1 cellular context compared by ENCODE assay signal in the genomic region with DNA sequence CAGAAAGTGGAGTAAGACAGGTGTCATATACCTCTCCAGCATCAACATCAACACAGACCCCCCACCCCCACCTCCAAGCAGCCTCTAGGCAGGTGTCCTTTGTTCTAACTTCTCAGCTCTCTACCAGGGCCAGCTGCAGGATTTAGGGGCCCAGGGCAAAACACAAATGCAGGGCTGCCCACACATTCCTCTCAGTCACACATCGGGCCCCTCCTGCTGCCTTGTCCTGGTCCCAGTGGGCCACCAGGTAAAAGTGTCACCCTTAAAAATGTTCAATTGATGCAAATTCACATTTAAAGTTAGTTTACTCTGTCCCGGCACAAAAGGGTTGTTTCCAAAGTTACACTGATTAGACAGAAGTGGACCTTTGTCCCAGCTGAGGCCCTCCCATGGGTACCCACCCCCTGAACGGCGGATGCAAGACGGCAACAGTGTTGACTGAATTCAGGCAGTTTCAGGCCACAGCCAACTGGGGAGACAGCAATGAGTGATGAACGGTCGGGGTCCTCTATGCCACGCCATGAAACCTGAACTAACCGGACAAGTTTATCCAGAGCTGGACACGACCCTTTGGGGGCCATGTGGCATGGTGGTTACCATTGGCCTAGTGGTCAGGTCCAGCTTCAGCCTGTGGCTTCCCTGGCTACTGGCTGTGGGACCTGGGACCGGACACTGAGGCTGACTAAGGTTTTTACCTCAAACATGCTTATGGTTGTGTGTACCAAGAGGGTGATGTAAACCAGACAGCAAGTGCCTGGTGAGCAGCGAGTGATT.
A peak's percentile ranks its signal among the peaks of the same experiment; 100 is the strongest.
TF ChIP-seq lines count a peak whose summit lies in the region.

No MANE protein-coding gene starts in this region.

TF ChIP-seq in HepG2, 621 proteins besides CTCF, POLR2A, EP300 and RAD21 (continued from another document and continues in another):
- TF ChIP-seq, protein P1, sequence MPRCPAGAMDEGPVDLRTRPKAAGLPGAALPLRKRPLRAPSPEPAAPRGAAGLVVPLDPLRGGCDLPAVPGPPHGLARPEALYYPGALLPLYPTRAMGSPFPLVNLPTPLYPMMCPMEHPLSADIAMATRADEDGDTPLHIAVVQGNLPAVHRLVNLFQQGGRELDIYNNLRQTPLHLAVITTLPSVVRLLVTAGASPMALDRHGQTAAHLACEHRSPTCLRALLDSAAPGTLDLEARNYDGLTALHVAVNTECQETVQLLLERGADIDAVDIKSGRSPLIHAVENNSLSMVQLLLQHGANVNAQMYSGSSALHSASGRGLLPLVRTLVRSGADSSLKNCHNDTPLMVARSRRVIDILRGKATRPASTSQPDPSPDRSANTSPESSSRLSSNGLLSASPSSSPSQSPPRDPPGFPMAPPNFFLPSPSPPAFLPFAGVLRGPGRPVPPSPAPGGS (CRISPR knock-in tag; IDR thresholded peaks at IDR 0.05) = peak; percentile 25; the same call in 1 of the 2 replicates
- TF ChIP-seq NCOA1 (CRISPR knock-in tag; IDR thresholded peaks at IDR 0.05) = peak; percentile 91
- TF ChIP-seq, protein P2, sequence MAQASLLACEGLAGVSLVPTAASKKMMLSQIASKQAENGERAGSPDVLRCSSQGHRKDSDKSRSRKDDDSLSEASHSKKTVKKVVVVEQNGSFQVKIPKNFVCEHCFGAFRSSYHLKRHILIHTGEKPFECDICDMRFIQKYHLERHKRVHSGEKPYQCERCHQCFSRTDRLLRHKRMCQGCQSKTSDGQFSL (CRISPR knock-in tag; IDR thresholded peaks at IDR 0.05) = 0 out of 2 replicates have a peak, but pooled peaks have one; percentile 51
- TF ChIP-seq ISX (CRISPR knock-in tag; conservative IDR thresholded peaks at IDR 0.05) = no peak
- TF ChIP-seq, protein P3, sequence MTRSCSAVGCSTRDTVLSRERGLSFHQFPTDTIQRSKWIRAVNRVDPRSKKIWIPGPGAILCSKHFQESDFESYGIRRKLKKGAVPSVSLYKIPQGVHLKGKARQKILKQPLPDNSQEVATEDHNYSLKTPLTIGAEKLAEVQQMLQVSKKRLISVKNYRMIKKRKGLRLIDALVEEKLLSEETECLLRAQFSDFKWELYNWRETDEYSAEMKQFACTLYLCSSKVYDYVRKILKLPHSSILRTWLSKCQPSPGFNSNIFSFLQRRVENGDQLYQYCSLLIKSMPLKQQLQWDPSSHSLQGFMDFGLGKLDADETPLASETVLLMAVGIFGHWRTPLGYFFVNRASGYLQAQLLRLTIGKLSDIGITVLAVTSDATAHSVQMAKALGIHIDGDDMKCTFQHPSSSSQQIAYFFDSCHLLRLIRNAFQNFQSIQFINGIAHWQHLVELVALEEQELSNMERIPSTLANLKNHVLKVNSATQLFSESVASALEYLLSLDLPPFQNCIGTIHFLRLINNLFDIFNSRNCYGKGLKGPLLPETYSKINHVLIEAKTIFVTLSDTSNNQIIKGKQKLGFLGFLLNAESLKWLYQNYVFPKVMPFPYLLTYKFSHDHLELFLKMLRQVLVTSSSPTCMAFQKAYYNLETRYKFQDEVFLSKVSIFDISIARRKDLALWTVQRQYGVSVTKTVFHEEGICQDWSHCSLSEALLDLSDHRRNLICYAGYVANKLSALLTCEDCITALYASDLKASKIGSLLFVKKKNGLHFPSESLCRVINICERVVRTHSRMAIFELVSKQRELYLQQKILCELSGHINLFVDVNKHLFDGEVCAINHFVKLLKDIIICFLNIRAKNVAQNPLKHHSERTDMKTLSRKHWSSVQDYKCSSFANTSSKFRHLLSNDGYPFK (CRISPR knock-in tag; IDR thresholded peaks at IDR 0.05; ENCODE audit: borderline replicate concordance) = no peak
- TF ChIP-seq NFKB2 (CRISPR knock-in tag; IDR thresholded peaks at IDR 0.05; ENCODE audit: borderline replicate concordance) = 0 out of 2 replicates have a peak, but pooled peaks have one; percentile 3
- TF ChIP-seq ZNF3 (CRISPR knock-in tag; IDR thresholded peaks at IDR 0.05) = peak; percentile 26; the same call in 1 of the 2 replicates
- TF ChIP-seq ZFP36L2 (CRISPR knock-in tag; IDR thresholded peaks at IDR 0.05) = no peak
- TF ChIP-seq, protein P4, sequence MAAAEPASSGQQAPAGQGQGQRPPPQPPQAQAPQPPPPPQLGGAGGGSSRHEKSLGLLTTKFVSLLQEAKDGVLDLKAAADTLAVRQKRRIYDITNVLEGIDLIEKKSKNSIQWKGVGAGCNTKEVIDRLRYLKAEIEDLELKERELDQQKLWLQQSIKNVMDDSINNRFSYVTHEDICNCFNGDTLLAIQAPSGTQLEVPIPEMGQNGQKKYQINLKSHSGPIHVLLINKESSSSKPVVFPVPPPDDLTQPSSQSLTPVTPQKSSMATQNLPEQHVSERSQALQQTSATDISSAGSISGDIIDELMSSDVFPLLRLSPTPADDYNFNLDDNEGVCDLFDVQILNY (CRISPR knock-in tag; conservative IDR thresholded peaks at IDR 0.05) = no peak
- TF ChIP-seq SALL1 (CRISPR knock-in tag; IDR thresholded peaks at IDR 0.05) = peak; percentile 78
- peak; percentile 20; the same call in 1 of the 2 replicates for TF ChIP-seq CBX5 (CRISPR knock-in tag; IDR thresholded peaks at IDR 0.05; ENCODE audit: borderline replicate concordance)
- TF ChIP-seq, protein P5, sequence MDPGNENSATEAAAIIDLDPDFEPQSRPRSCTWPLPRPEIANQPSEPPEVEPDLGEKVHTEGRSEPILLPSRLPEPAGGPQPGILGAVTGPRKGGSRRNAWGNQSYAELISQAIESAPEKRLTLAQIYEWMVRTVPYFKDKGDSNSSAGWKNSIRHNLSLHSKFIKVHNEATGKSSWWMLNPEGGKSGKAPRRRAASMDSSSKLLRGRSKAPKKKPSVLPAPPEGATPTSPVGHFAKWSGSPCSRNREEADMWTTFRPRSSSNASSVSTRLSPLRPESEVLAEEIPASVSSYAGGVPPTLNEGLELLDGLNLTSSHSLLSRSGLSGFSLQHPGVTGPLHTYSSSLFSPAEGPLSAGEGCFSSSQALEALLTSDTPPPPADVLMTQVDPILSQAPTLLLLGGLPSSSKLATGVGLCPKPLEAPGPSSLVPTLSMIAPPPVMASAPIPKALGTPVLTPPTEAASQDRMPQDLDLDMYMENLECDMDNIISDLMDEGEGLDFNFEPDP (CRISPR knock-in tag; conservative IDR thresholded peaks at IDR 0.05) = 0 out of 2 replicates have a peak, but pooled peaks have one; percentile 67
- TF ChIP-seq PHF20 (CRISPR knock-in tag; IDR thresholded peaks at IDR 0.05) = no peak
- peak; percentile 59 for TF ChIP-seq BCL6 (CRISPR knock-in tag; IDR thresholded peaks at IDR 0.05)
- TF ChIP-seq ERF (CRISPR knock-in tag; IDR thresholded peaks at IDR 0.05) = 0 out of 2 replicates have a peak, but pooled peaks have one; percentile 42
- TF ChIP-seq TOE1 (CRISPR knock-in tag; IDR thresholded peaks at IDR 0.05) = no peak
- TF ChIP-seq FOXP1 (IDR thresholded peaks at IDR 0.05) = no peak
- peak; percentile 46; the same call in 1 of the 2 replicates for TF ChIP-seq FOXP1 (CRISPR knock-in tag; IDR thresholded peaks at IDR 0.05)
- no peak for TF ChIP-seq SRSF1 (optimal IDR thresholded peaks at IDR 0.05; ENCODE audit: low read depth, low read length)
- peak; percentile 75; the same call in 1 of the 2 replicates for TF ChIP-seq IRX3 (CRISPR knock-in tag; IDR thresholded peaks at IDR 0.05; ENCODE audit: borderline replicate concordance, low read depth)
- TF ChIP-seq ISL2 (CRISPR knock-in tag; IDR thresholded peaks at IDR 0.05) = peak; percentile 6; the same call in 1 of the 2 replicates
- 0 out of 2 replicates have a peak, but pooled peaks have one; percentile 48 for TF ChIP-seq TGIF2 (CRISPR knock-in tag; IDR thresholded peaks at IDR 0.05)
- no peak for TF ChIP-seq JUNB (CRISPR knock-in tag; IDR thresholded peaks at IDR 0.05; ENCODE audit: borderline replicate concordance)
- TF ChIP-seq AKAP8 (CRISPR knock-in tag; IDR thresholded peaks at IDR 0.05) = no peak
- TF ChIP-seq ZFX (CRISPR knock-in tag; IDR thresholded peaks at IDR 0.05; ENCODE audit: low read depth) = peak; percentile 79
- no peak for TF ChIP-seq SETDB1 (CRISPR knock-in tag; IDR thresholded peaks at IDR 0.05; ENCODE audit: borderline replicate concordance)
- TF ChIP-seq KLF11 (CRISPR knock-in tag; IDR thresholded peaks at IDR 0.05) = no peak
- 0 out of 2 replicates have a peak, but pooled peaks have one; percentile 65 for TF ChIP-seq ZMAT3 (CRISPR knock-in tag; conservative IDR thresholded peaks at IDR 0.05)
- no peak for TF ChIP-seq ZNF678 (CRISPR knock-in tag; IDR thresholded peaks at IDR 0.05)
- peak; percentile 36; the same call in 1 of the 2 replicates for TF ChIP-seq POLR2AphosphoS5 (IDR thresholded peaks at IDR 0.05; ENCODE audit: low read depth, low read length)
- TF ChIP-seq, protein P6, sequence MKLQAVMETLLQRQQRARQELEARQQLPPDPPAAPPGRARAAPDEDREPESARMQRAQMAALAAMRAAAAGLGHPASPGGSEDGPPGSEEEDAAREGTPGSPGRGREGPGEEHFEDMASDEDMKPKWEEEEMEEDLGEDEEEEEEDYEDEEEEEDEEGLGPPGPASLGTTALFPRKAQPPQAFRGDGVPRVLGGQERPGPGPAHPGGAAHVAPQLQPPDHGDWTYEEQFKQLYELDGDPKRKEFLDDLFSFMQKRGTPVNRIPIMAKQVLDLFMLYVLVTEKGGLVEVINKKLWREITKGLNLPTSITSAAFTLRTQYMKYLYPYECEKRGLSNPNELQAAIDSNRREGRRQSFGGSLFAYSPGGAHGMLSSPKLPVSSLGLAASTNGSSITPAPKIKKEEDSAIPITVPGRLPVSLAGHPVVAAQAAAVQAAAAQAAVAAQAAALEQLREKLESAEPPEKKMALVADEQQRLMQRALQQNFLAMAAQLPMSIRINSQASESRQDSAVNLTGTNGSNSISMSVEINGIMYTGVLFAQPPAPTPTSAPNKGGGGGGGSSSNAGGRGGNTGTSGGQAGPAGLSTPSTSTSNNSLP (IDR thresholded peaks at IDR 0.05; ENCODE audit: low read depth, low read length) = no peak
- TF ChIP-seq ZNF644 (CRISPR knock-in tag; IDR thresholded peaks at IDR 0.05; ENCODE audit: low read depth) = peak; percentile 67
- TF ChIP-seq ZFYVE20 (CRISPR knock-in tag; IDR thresholded peaks at IDR 0.05; ENCODE audit: borderline replicate concordance, low read depth) = no peak
- TF ChIP-seq, protein P7, sequence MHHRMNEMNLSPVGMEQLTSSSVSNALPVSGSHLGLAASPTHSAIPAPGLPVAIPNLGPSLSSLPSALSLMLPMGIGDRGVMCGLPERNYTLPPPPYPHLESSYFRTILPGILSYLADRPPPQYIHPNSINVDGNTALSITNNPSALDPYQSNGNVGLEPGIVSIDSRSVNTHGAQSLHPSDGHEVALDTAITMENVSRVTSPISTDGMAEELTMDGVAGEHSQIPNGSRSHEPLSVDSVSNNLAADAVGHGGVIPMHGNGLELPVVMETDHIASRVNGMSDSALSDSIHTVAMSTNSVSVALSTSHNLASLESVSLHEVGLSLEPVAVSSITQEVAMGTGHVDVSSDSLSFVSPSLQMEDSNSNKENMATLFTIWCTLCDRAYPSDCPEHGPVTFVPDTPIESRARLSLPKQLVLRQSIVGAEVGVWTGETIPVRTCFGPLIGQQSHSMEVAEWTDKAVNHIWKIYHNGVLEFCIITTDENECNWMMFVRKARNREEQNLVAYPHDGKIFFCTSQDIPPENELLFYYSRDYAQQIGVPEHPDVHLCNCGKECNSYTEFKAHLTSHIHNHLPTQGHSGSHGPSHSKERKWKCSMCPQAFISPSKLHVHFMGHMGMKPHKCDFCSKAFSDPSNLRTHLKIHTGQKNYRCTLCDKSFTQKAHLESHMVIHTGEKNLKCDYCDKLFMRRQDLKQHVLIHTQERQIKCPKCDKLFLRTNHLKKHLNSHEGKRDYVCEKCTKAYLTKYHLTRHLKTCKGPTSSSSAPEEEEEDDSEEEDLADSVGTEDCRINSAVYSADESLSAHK (CRISPR knock-in tag; IDR thresholded peaks at IDR 0.05; ENCODE audit: borderline replicate concordance) = no peak
- peak; percentile 31; the same call in 1 of the 2 replicates for TF ChIP-seq ZNF772 (CRISPR knock-in tag; IDR thresholded peaks at IDR 0.05)
- TF ChIP-seq PTBP1 (IDR thresholded peaks at IDR 0.05; ENCODE audit: low read depth, low read length, poor library complexity, severe bottlenecking) = no peak
- TF ChIP-seq, protein P8, sequence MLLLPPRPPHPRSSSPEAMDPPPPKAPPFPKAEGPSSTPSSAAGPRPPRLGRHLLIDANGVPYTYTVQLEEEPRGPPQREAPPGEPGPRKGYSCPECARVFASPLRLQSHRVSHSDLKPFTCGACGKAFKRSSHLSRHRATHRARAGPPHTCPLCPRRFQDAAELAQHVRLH (CRISPR knock-in tag; IDR thresholded peaks at IDR 0.05; ENCODE audit: borderline replicate concordance, low read depth) = no peak
- TF ChIP-seq TOPORS (CRISPR knock-in tag; IDR thresholded peaks at IDR 0.05) = no peak
- TF ChIP-seq TCF7 (IDR thresholded peaks at IDR 0.05; ENCODE audit: low read depth) = no peak; the same call in 1 of the 2 replicates
- TF ChIP-seq ZNF570 (CRISPR knock-in tag; IDR thresholded peaks at IDR 0.05; ENCODE audit: borderline replicate concordance) = no peak
- no peak for TF ChIP-seq HCFC1 (IDR thresholded peaks at IDR 0.05; ENCODE audit: low read depth, low read length)
- 0 out of 2 replicates have a peak, but pooled peaks have one; percentile 8 for TF ChIP-seq FOXJ3 (CRISPR knock-in tag; IDR thresholded peaks at IDR 0.05; ENCODE audit: borderline replicate concordance)
- TF ChIP-seq, protein P9, sequence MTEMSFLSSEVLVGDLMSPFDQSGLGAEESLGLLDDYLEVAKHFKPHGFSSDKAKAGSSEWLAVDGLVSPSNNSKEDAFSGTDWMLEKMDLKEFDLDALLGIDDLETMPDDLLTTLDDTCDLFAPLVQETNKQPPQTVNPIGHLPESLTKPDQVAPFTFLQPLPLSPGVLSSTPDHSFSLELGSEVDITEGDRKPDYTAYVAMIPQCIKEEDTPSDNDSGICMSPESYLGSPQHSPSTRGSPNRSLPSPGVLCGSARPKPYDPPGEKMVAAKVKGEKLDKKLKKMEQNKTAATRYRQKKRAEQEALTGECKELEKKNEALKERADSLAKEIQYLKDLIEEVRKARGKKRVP (CRISPR knock-in tag; IDR thresholded peaks at IDR 0.05) = 0 out of 4 replicates have a peak, but pooled peaks of 1 of the 2 experiments have one; percentile 43
- TF ChIP-seq FOXM1 (CRISPR knock-in tag; IDR thresholded peaks at IDR 0.05) = no peak
- peak; percentile 18; the same call in 1 of the 2 replicates for TF ChIP-seq ZNF747 (CRISPR knock-in tag; IDR thresholded peaks at IDR 0.05; ENCODE audit: borderline replicate concordance)
- TF ChIP-seq, protein P10, sequence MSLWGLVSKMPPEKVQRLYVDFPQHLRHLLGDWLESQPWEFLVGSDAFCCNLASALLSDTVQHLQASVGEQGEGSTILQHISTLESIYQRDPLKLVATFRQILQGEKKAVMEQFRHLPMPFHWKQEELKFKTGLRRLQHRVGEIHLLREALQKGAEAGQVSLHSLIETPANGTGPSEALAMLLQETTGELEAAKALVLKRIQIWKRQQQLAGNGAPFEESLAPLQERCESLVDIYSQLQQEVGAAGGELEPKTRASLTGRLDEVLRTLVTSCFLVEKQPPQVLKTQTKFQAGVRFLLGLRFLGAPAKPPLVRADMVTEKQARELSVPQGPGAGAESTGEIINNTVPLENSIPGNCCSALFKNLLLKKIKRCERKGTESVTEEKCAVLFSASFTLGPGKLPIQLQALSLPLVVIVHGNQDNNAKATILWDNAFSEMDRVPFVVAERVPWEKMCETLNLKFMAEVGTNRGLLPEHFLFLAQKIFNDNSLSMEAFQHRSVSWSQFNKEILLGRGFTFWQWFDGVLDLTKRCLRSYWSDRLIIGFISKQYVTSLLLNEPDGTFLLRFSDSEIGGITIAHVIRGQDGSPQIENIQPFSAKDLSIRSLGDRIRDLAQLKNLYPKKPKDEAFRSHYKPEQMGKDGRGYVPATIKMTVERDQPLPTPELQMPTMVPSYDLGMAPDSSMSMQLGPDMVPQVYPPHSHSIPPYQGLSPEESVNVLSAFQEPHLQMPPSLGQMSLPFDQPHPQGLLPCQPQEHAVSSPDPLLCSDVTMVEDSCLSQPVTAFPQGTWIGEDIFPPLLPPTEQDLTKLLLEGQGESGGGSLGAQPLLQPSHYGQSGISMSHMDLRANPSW (CRISPR knock-in tag; IDR thresholded peaks at IDR 0.05; ENCODE audit: borderline replicate concordance) = peak; percentile 76; the same call in 1 of the 2 replicates
